ENCODE assay signal across 11 cellular contexts in the genomic region with DNA sequence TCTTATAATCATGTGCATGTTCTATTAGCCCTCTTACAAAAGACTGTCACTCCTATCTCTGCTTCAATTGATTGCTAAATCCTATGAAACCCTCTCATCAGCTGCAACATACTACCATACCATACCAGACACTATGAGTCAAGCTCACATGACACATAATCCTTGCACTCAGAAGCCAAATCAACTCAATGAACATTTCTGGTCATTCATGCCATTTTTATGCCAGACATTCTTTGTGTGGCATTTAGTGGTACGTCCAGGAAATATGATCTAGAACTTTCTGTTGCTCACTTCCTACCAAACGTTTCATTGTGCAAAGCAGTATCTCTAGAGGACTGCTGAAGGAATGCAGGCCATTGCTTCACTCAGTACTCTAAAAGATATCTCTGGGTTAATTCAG.
DNase-seq lines count a peak whose midpoint lies in the region; ATAC-seq and TF ChIP-seq lines count a peak whose summit lies in the region.
"Had no signal": no experiment of that assay in that cellular context is flagged by ENCODE, and none has a peak within 500 bp of the region (broad histone marks: within the 10 kb centered on the region; RNA-seq: fewer than 3 reads in every experiment).

No MANE protein-coding gene starts in this region.

- DNase-seq in GF-D8 (lab: John Stamatoyannopoulos, UW) = peak; percentile 27
- DNase-seq in PC-9 = peak in 1 of 2 experiments; percentile 79
- DNase-seq in epithelial cell of proximal tubule (ENCODE audit: low read depth) = peak; percentile 52
- no peak for DNase-seq in psoas muscle
- no peak for DNase-seq in cerebellum (ENCODE audit: low spot score)
- no peak for DNase-seq in NCI-H446 treated with DMSO at 0.1 percent for 48 hours (lab: John Stamatoyannopoulos, UW)
- DNase-seq: heart left ventricle, NCI-H69 had no signal

- CTCF ChIA-PET in PC-9 (lab: Charles Lee) = interaction anchor here (0.6 kb wide), 1 partner anchor 795 kb away, joined by 3 read pairs; no protein-coding TSS in a partner anchor

- ATAC-seq in psoas muscle = peak; percentile 87 to 96 (median 93)
- no peak for ATAC-seq in HG03565 (IDR thresholded peaks at IDR 0.05; ENCODE audit: unreplicated experiment)
- ATAC-seq in HG03025 (IDR thresholded peaks at IDR 0.05; ENCODE audit: low FRiP score, unreplicated experiment) = no peak

- H3F3A ChIP-seq in PC-9 (ENCODE audit: insufficient read depth, low read depth) = peaks cover 22% of the 10 kb centered on the region

- H3K27me3 ChIP-seq in PC-9 (ENCODE audit: insufficient read depth, low read depth) (no peaks in the 10 kb centered on the region), psoas muscle (ENCODE audit: insufficient read depth in 3 of 3, low read length in 2 of 3) (no peaks in the 10 kb centered on the region)
- H3K27me3 ChIP-seq: heart left ventricle, tibial nerve had no signal

- intact Hi-C loops in PC-9 (cut with micrococcal nuclease; ENCODE audit: unreplicated experiment) = no loop called here
- intact Hi-C loops in psoas muscle (cut with DNase I) = no loop called here

- POLR2A ChIA-PET in PC-9 (lab: Charles Lee; ENCODE audit: unreplicated experiment) = no interaction called here

- no TSS peak for BruUV-seq in PC-9 (replicated peaks; lab: Mats Ljungman, UMichigan)

- H3K9me3 ChIP-seq in PC-9 (ENCODE audit: insufficient read depth, low read depth) = no peaks in the 10 kb centered on the region
- no peaks in the 10 kb centered on the region for H3K9me3 ChIP-seq in psoas muscle
- H3K9me3 ChIP-seq: heart left ventricle, tibial nerve had no signal

- WGBS in psoas muscle, 3 donors = 6 to 9% (median 6%) methylated on average over 2 of the region's 2 CpGs

- H3K9me2 ChIP-seq in PC-9 (ENCODE audit: insufficient read depth) = no peaks in the 10 kb centered on the region

- H2AFZ ChIP-seq in PC-9 = no peak overlapping the region

- 0 out of 2 replicates have a peak, but pooled peaks cover 5% of the 10 kb centered on the region for H3K79me2 ChIP-seq in PC-9 (ENCODE audit: low read depth)

- H4K20me1 ChIP-seq in PC-9 (ENCODE audit: insufficient read depth) = no peaks in the 10 kb centered on the region

- no peak overlapping the region for H3K4me2 ChIP-seq in PC-9

- H3K36me3 ChIP-seq in PC-9 (ENCODE audit: low read depth) (0 out of 2 replicates have a peak, but pooled peaks cover 4% of the 10 kb centered on the region), psoas muscle (ENCODE audit: insufficient read depth in 1 of 2, low read depth in 1 of 2) (peaks cover 0 to 3% of the 10 kb centered on the region in 2 donors)

- peaks cover 45% of the 10 kb centered on the region for H3K4me1 ChIP-seq in PC-9 (replicated peaks; ENCODE audit: insufficient read depth)
- peaks cover 26% of the 10 kb centered on the region for H3K4me1 ChIP-seq in psoas muscle

- H3K4me3 ChIP-seq in PC-9 (no peak overlapping the region), epithelial cell of proximal tubule (ENCODE audit: low read depth, low read length) (no peak overlapping the region), psoas muscle (no peak overlapping the region)
- H3K4me3 ChIP-seq: heart left ventricle, tibial nerve had no signal

- TF ChIP-seq CTCF in PC-9 (conservative IDR thresholded peaks at IDR 0.05) = no peak
- TF ChIP-seq CTCF in epithelial cell of proximal tubule (conservative IDR thresholded peaks at IDR 0.05; ENCODE audit: low read depth, low read length) = no peak
- no peak for TF ChIP-seq CTCF in psoas muscle (IDR thresholded peaks at IDR 0.05)

- H3K27ac ChIP-seq in PC-9 (peak overlapping the region; percentile 46), psoas muscle (peak overlapping the region; percentile 44)
- H3K27ac ChIP-seq: tibial nerve had no signal

Comparison
In these comparisons a context has a peak if more than half of its experiments do, and no peak if none do; other contexts are left out.
1. DNase-seq: peak in GF-D8 (single experiment) and epithelial cell of proximal tubule (single experiment); none in psoas muscle (0 of 2), cerebellum (single experiment) and NCI-H446 treated with DMSO at 0.1 percent for 48 hours (single experiment).
2. ATAC-seq: peak in psoas muscle (4 of 4); none in HG03565 (single experiment) and HG03025 (single experiment).